8 cellular contexts compared by ENCODE assay signal in the genomic region with DNA sequence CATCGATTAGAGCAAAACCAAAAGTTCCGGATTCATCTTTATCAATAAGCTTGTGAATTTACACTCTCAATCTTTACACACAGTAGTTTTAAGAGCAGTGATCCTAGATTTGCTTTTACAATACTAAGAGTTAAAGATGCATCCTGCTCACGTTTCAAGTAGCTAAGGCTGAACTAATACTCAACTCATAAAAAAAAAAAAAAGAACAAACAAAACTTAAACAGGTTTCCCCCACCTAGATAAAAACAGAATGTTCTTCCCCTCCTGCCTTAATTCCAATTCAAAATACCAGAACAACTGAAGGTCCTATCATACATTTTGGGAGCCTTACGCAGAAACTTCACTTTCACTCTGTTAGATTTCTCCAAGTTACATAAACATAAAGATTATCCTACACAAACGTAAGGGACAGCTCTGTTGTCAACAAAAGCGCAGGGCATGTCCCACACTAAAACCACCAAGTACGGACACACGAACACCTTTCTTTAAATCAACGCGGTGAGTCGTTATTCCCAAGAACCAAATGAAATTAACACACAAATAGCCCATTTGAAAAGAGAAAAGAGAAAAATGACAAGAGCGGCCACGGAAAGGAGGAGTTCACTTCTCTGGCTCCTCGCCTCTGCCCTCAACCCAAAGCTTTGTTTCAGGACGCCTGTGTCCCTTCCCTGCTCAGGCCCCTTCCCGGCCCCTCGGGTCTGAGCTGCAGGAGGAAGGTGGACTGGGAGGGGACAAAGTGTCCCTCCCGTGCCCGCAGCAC. TPM values are rescaled to one million over a fixed set of nuclear protein-coding genes. Genes with fewer than 3 reads are reported as not detected.
DNase-seq lines count a peak whose midpoint lies in the region; ATAC-seq, FAIRE-seq and TF ChIP-seq lines count a peak whose summit lies in the region.

No MANE protein-coding gene starts in this region.

- H3K27ac ChIP-seq in CD4-positive, CD25-positive, alpha-beta regulatory T cell (ENCODE audit: insufficient read depth, low read length, poor library complexity, severe bottlenecking) = peak overlapping the region; percentile 72
- H3K27ac ChIP-seq in HUES48 (ENCODE audit: low read depth, low read length) (peak overlapping the region; percentile 36), keratinocyte (ENCODE audit: control insufficient read depth, insufficient read depth, low read length) (peak overlapping the region; percentile 81), subcutaneous abdominal adipose tissue (ENCODE audit: low read depth, low read length) (peak overlapping the region; percentile 94)

- H4K20me1 ChIP-seq in keratinocyte (ENCODE audit: control insufficient read depth, extremely low read depth, insufficient read depth, low read length) = no peaks in the 10 kb centered on the region

- peak overlapping the region; percentile 97 for H3K4me3 ChIP-seq in CD4-positive, CD25-positive, alpha-beta regulatory T cell (ENCODE audit: low read depth, low read length)
- H3K4me3 ChIP-seq in HUES48 (ENCODE audit: low read depth, low read length) = peak overlapping the region; percentile 98
- peak overlapping the region; percentile 97 for H3K4me3 ChIP-seq in adipocyte (ENCODE audit: low read length)
- H3K4me3 ChIP-seq in keratinocyte (ENCODE audit: control insufficient read depth in 2 of 3, extremely low read depth in 1 of 3, insufficient read depth in 2 of 3, low read depth in 1 of 3, low read length in 3 of 3) = peak overlapping the region; percentile 86 to 99 (median 86)
- peak overlapping the region; percentile 67 to 97 (median 91) for H3K4me3 ChIP-seq in subcutaneous abdominal adipose tissue (ENCODE audit: low read depth in 1 of 5, low read length in 5 of 5)

- peak overlapping the region; percentile 98 for H3K27ac Mint-ChIP-seq in CD4-positive, CD25-positive, alpha-beta regulatory T cell

- DNase-seq in CD4-positive, CD25-positive, alpha-beta regulatory T cell = peak in 2 of 3 donors; percentile 26 to 36
- DNase-seq in adipocyte (ENCODE audit: low read depth) (peak; percentile 55), keratinocyte (ENCODE audit: low read depth, low spot score) (no peak), NCI-H226 (no peak), GDM1 (lab: John Stamatoyannopoulos, UW) (no peak)

- peaks cover 22% of the 10 kb centered on the region for H3K36me3 Mint-ChIP-seq in CD4-positive, CD25-positive, alpha-beta regulatory T cell

- peaks cover 0 to 2% (median 0%) of the 10 kb centered on the region in 7 donors for H3K9me3 Mint-ChIP-seq in CD4-positive, CD25-positive, alpha-beta regulatory T cell

- dilution Hi-C loops in keratinocyte (cut with MboI; ENCODE audit: extremely low pct_ligation_motif_present, low sequenced_read_pairs) = no loop called here

- peak overlapping the region; percentile 92 for H3K4me2 ChIP-seq in keratinocyte (ENCODE audit: control insufficient read depth, extremely low read depth, insufficient read depth, low read depth, low read length)

- H3K4me1 ChIP-seq in CD4-positive, CD25-positive, alpha-beta regulatory T cell (ENCODE audit: control insufficient read depth, insufficient read depth, low read length, poor library complexity, severe bottlenecking) = peaks cover 44% of the 10 kb centered on the region
- H3K4me1 ChIP-seq in HUES48 (ENCODE audit: control insufficient read depth, insufficient read depth, low read length) (peaks cover 29% of the 10 kb centered on the region), adipocyte (ENCODE audit: control insufficient read depth, insufficient read depth, low read length) (peaks cover 40% of the 10 kb centered on the region), keratinocyte (ENCODE audit: control insufficient read depth, extremely low read depth, insufficient read depth, low read length) (peaks cover 13% of the 10 kb centered on the region), subcutaneous abdominal adipose tissue (ENCODE audit: control insufficient read depth in 5 of 5, insufficient read depth in 5 of 5, low read length in 5 of 5) (peaks cover 4 to 45% (median 41%) of the 10 kb centered on the region in 5 donors)

- H2AFZ ChIP-seq in keratinocyte (ENCODE audit: control insufficient read depth, low read length) = peak overlapping the region; percentile 95

- H3K4me3 Mint-ChIP-seq in CD4-positive, CD25-positive, alpha-beta regulatory T cell = peak overlapping the region; percentile 94 to 100 (median 96)

- peaks cover 5% of the 10 kb centered on the region for H3K79me2 ChIP-seq in keratinocyte (ENCODE audit: control insufficient read depth, insufficient read depth, low read length)

- ATAC-seq in CD4-positive, CD25-positive, alpha-beta regulatory T cell (ENCODE audit: low read depth in 2 of 2) = no peak
- ATAC-seq in HG02870 (IDR thresholded peaks at IDR 0.05; ENCODE audit: unreplicated experiment) = no peak

- H3K4me1 Mint-ChIP-seq in CD4-positive, CD25-positive, alpha-beta regulatory T cell = peaks cover 29 to 71% (median 50%) of the 10 kb centered on the region in 4 donors

- no peaks in the 10 kb centered on the region for H3K27me3 Mint-ChIP-seq in CD4-positive, CD25-positive, alpha-beta regulatory T cell

- H3K36me3 ChIP-seq in CD4-positive, CD25-positive, alpha-beta regulatory T cell (ENCODE audit: control insufficient read depth, insufficient read depth, low read length) = peaks cover 13% of the 10 kb centered on the region
- peaks cover 34% of the 10 kb centered on the region for H3K36me3 ChIP-seq in HUES48 (ENCODE audit: control insufficient read depth, insufficient read depth, low read length)
- peaks cover 16% of the 10 kb centered on the region for H3K36me3 ChIP-seq in adipocyte (ENCODE audit: control insufficient read depth, insufficient read depth, low read length, severe bottlenecking)
- no peaks in the 10 kb centered on the region for H3K36me3 ChIP-seq in keratinocyte (ENCODE audit: control insufficient read depth in 2 of 2, extremely low read depth in 1 of 2, insufficient read depth in 2 of 2, low read length in 2 of 2)
- H3K36me3 ChIP-seq in subcutaneous abdominal adipose tissue (ENCODE audit: control insufficient read depth in 5 of 5, insufficient read depth in 5 of 5, low read length in 5 of 5) = peaks cover 0 to 8% (median 0%) of the 10 kb centered on the region in 5 donors

- no peaks in the 10 kb centered on the region for H3K27me3 ChIP-seq in CD4-positive, CD25-positive, alpha-beta regulatory T cell (ENCODE audit: control insufficient read depth, insufficient read depth, low read length)
- H3K27me3 ChIP-seq in HUES48 (ENCODE audit: control insufficient read depth, insufficient read depth, low read length) = no peaks in the 10 kb centered on the region
- H3K27me3 ChIP-seq in adipocyte (replicated peaks; ENCODE audit: control insufficient read depth, insufficient read depth, low read length) = no peaks in the 10 kb centered on the region
- H3K27me3 ChIP-seq in keratinocyte (ENCODE audit: control insufficient read depth, extremely low read depth, insufficient read depth, low read length) = no peaks in the 10 kb centered on the region
- H3K27me3 ChIP-seq in subcutaneous abdominal adipose tissue (ENCODE audit: control insufficient read depth in 5 of 5, insufficient read depth in 4 of 5, low read length in 5 of 5) = no peaks in the 10 kb centered on the region

- TF ChIP-seq CTCF in keratinocyte (optimal IDR thresholded peaks at IDR 0.05 in 1 of 3, IDR thresholded peaks at IDR 0.05 in 1 of 3, conservative IDR thresholded peaks at IDR 0.05 in 1 of 3; ENCODE audit: extremely low read depth in 1 of 3, insufficient read depth in 2 of 3, low read length in 3 of 3) = no peak

- H3K9me1 ChIP-seq in keratinocyte (ENCODE audit: control insufficient read depth, extremely low read depth, insufficient read depth, low read length) = no peaks in the 10 kb centered on the region

- H3K9ac ChIP-seq in HUES48 (ENCODE audit: low read depth, low read length) (peak overlapping the region; percentile 76), adipocyte (ENCODE audit: low read length) (peak overlapping the region; percentile 99), keratinocyte (ENCODE audit: control insufficient read depth, extremely low read depth, insufficient read depth, low read length) (peak overlapping the region; percentile 90), subcutaneous abdominal adipose tissue (ENCODE audit: low read length in 5 of 5) (peak overlapping the region; percentile 80 to 98 (median 93))

- FAIRE-seq in keratinocyte (lab: Jason Lieb, UNC) = no peak

- H3K9me3 ChIP-seq in CD4-positive, CD25-positive, alpha-beta regulatory T cell (ENCODE audit: control insufficient read depth in 2 of 2, low read length in 2 of 2) = no peaks in the 10 kb centered on the region
- H3K9me3 ChIP-seq in HUES48 (ENCODE audit: control insufficient read depth, insufficient read depth, low read length) (no peaks in the 10 kb centered on the region), adipocyte (ENCODE audit: control insufficient read depth, low read length) (no peaks in the 10 kb centered on the region), keratinocyte (ENCODE audit: control insufficient read depth, low read depth, low read length) (no peaks in the 10 kb centered on the region), subcutaneous abdominal adipose tissue (ENCODE audit: control insufficient read depth in 5 of 5, low read length in 5 of 5) (no peaks in the 10 kb centered on the region)

RNA-seq across cellular contexts. Expression of a gene that starts 0.9 kb away (rescaled TPM):
- total RNA-seq in CD4-positive, CD25-positive, alpha-beta regulatory T cell = 83.1 TPM
- 10 to 100 TPM; 23.9 to 36.4 (median 29.9) TPM for polyA plus RNA-seq in CD4-positive, CD25-positive, alpha-beta regulatory T cell
- polyA plus RNA-seq in keratinocyte = 10.5 to 16.4 TPM (median 13.6 TPM) in 3 replicates
- 6.2 TPM for polyA plus RNA-seq in keratinocyte (2011; ENCODE audit: low read depth)
- 7.7 and 11.2 TPM in 2 replicates for polyA plus RNA-seq in keratinocyte (2011; cell fraction: cytosol; rRNA removed)
- polyA plus RNA-seq in keratinocyte (2011; cell fraction: nucleus; rRNA removed) = 36.2 and 37.7 TPM in 2 replicates
- polyA plus RNA-seq in keratinocyte (2012; ENCODE audit: low replicate concordance) = 7.1 TPM in 2 replicates
- polyA minus RNA-seq in keratinocyte = 4.1 to 38.5 TPM (median 28.1 TPM) in 3 replicates
- polyA minus RNA-seq in keratinocyte (2011; cell fraction: cytosol; rRNA and poly(A)+ RNA removed) = 10.7 TPM
- polyA minus RNA-seq in keratinocyte (2011; cell fraction: nucleus; rRNA and poly(A)+ RNA removed) = 50.2 and 91.6 TPM in 2 replicates

Comparison
In these comparisons a context has a peak if more than half of its experiments do, and no peak if none do; other contexts are left out.
1. DNase-seq: peak in CD4-positive, CD25-positive, alpha-beta regulatory T cell (2 of 3) and adipocyte (single experiment); none in keratinocyte (single experiment), NCI-H226 (single experiment) and GDM1 (single experiment).
2. H3K27ac ChIP-seq: peak in every context shown above with its lines; median percentile 94 in subcutaneous abdominal adipose tissue; 81 in keratinocyte; 72 in CD4-positive, CD25-positive, alpha-beta regulatory T cell; 36 in HUES48.
3. Peak in every context shown above with its lines, with median percentiles within 50 percentile points of each other: H3K4me3 ChIP-seq and H3K9ac ChIP-seq.